In the genomic region with DNA sequence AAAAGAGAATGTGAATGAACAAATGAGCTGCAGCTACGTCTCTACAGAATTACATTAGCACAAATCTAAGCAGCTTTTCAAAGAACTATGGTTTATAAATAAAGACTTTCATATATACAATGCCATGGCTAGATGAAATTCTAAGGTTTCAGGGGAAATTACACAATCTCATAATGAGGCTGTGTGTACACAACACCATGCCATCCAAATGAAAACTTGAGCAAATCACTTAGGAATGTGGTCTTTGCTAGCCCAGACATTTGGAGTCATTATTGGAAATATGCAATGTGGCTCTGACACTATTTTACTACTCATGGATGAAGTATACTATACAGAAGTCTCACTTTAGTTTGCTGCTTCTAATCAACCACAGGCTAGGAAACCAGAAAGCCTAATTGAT, we compare ENCODE assay signal across 17 cellular contexts. TPM values are rescaled to one million over a fixed set of nuclear protein-coding genes. Genes with fewer than 3 reads are reported as not detected.
DNase-seq lines count a peak whose midpoint lies in the region; ATAC-seq and TF ChIP-seq lines count a peak whose summit lies in the region.
"Had no signal": no experiment of that assay in that cellular context is flagged by ENCODE, and none has a peak within 500 bp of the region (broad histone marks: within the 10 kb centered on the region; RNA-seq: fewer than 3 reads in every experiment).

No MANE protein-coding gene starts in this region.

- H3K36me3 ChIP-seq in fibroblast of lung (ENCODE audit: control insufficient read depth, insufficient read depth, low read length): no peaks in the 10 kb centered on the region
- H3K36me3 ChIP-seq: gastroesophageal sphincter had no signal

- peaks cover 2% of the 10 kb centered on the region for H3K4me1 ChIP-seq in fibroblast of lung (ENCODE audit: control insufficient read depth, extremely low read depth, insufficient read depth, low read length)
- H3K4me1 ChIP-seq: gastroesophageal sphincter had no signal

- H3K4me3 ChIP-seq in fibroblast of lung (replicated peaks in 1 of 4; ENCODE audit: control extremely low read depth in 1 of 4, insufficient read depth in 1 of 4, low read depth in 3 of 4, low read length in 4 of 4): no peak overlapping the region
- H3K4me3 ChIP-seq: gastroesophageal sphincter had no signal

- no peaks in the 10 kb centered on the region for H3K9me3 ChIP-seq in fibroblast of lung (ENCODE audit: control insufficient read depth, insufficient read depth, low read depth, low read length)
- H3K9me3 ChIP-seq: gastroesophageal sphincter had no signal

- H2AFZ ChIP-seq in fibroblast of lung (ENCODE audit: low read length): no peak overlapping the region

- no peaks in the 10 kb centered on the region for H3K79me2 ChIP-seq in fibroblast of lung (ENCODE audit: control insufficient read depth, insufficient read depth, low read length)

- no peak overlapping the region for H3K9ac ChIP-seq in fibroblast of lung (ENCODE audit: insufficient read depth, low read length)

- DNase-seq in EL (peak; percentile 86), RPMI7951 (ENCODE audit: low read depth) (peak; percentile 20), fibroblast of lung (ENCODE audit: low read depth in 2 of 2) (peak; percentile 81 to 90), renal cortical epithelial cell (ENCODE audit: low read depth) (peak; percentile 90), Ammon's horn (ENCODE audit: low spot score) (no peak), NCI-H2196 treated with DMSO at 0.1 percent for 48 hours (lab: John Stamatoyannopoulos, UW; ENCODE audit: unreplicated experiment) (no peak)
- DNase-seq: activated CD4-positive, alpha-beta T cell treated with anti-CD3 and anti-CD28 coated beads, Interleukin-2, amount 50 U/mL, for 4 hours; activated effector memory CD4-positive, alpha-beta T cell treated with Interleukin-2 at 50 U/mL for 16 hours; islet precursor cell; NCI-H1436; NCI-H510A treated with DMSO at 0.1 percent for 48 hours; stimulated activated CD4-positive, alpha-beta T cell treated with anti-CD3 and anti-CD28 coated beads, Interleukin-4, amount 100 ng/mL, for 4 hours; stimulated activated naive CD4-positive, alpha-beta T cell treated with Interleukin-2 at 50 U/mL for 16 hours had no signal

- ATAC-seq in HG02571 (IDR thresholded peaks at IDR 0.05; ENCODE audit: unreplicated experiment): no peak
- ATAC-seq in HG03565 (IDR thresholded peaks at IDR 0.05; ENCODE audit: unreplicated experiment): no peak
- ATAC-seq: gastroesophageal sphincter had no signal

- H3K27me3 ChIP-seq in fibroblast of lung (ENCODE audit: control insufficient read depth, insufficient read depth, low read length): no peaks in the 10 kb centered on the region
- H3K27me3 ChIP-seq: gastroesophageal sphincter had no signal

- no peak for TF ChIP-seq CTCF in fibroblast of lung (conservative IDR thresholded peaks at IDR 0.05 in 1 of 2, IDR thresholded peaks at IDR 0.05 in 1 of 2; ENCODE audit: low read depth in 1 of 2, low read length in 2 of 2)

- H3K4me2 ChIP-seq in fibroblast of lung (ENCODE audit: extremely low read depth, insufficient read depth, low read length): no peak overlapping the region

- no peak overlapping the region for H3K27ac ChIP-seq in fibroblast of lung (ENCODE audit: insufficient read depth, low read length)
- H3K27ac ChIP-seq: gastroesophageal sphincter had no signal

- no peaks in the 10 kb centered on the region for H4K20me1 ChIP-seq in fibroblast of lung (ENCODE audit: control insufficient read depth, extremely low read depth, insufficient read depth, low read length)

RNA-seq across cellular contexts. Expression of a gene that starts 37.5 kb away (rescaled TPM):
- not detected in 2 replicates for total RNA-seq in RPMI7951 (2014; rRNA removed; shearing (Covaris generic))
- under 0.01 and 0.33 TPM in 2 replicates for total RNA-seq in fibroblast of lung
- 0.01 TPM in 1 of 2 replicates, not detected in the other for polyA plus RNA-seq in fibroblast of lung
- polyA plus RNA-seq in fibroblast of lung (2012): 0.01 TPM in 1 of 2 replicates, not detected in the other
- polyA minus RNA-seq in fibroblast of lung (ENCODE audit: low replicate concordance): not detected in 2 replicates
- 1.4 and 14.6 TPM in 2 replicates for total RNA-seq in renal cortical epithelial cell
- total RNA-seq: pulmonary artery endothelial cell had no signal

Comparison
In these comparisons a context has a peak if more than half of its experiments do, and no peak if none do; other contexts are left out.
1. DNase-seq: peak in EL (single experiment), RPMI7951 (single experiment), fibroblast of lung (2 of 2) and renal cortical epithelial cell (single experiment); none in Ammon's horn (single experiment) and NCI-H2196 treated with DMSO at 0.1 percent for 48 hours (single experiment).